Comparison of ENCODE assay signal across 9 cellular contexts in genomic region chr10:99709480-99710229, GRCh38. TPM values are rescaled to one million over a fixed set of nuclear protein-coding genes. Genes with fewer than 3 reads are reported as not detected.
DNase-seq lines count a peak whose midpoint lies in the region; ATAC-seq, FAIRE-seq and TF ChIP-seq lines count a peak whose summit lies in the region.
"Had no signal": no experiment of that assay in that cellular context is flagged by ENCODE, and none has a peak within 500 bp of the region (broad histone marks: within the 10 kb centered on the region; RNA-seq: fewer than 3 reads in every experiment).

No MANE protein-coding gene starts in this region.

- CTCF ChIA-PET in activated CD4-positive, alpha-beta T cell treated with anti-CD3 and anti-CD28 coated beads for 36 hours (lab: Charles Lee): interaction anchor here (0.6 to 1.8 kb wide), 5 partner anchors 23 to 350 kb away, joined by 3 to 5 read pairs (median 4); partner anchors contain the start of genes COX15 and CUTC
- CTCF ChIA-PET in GM12878 (lab: Yijun Ruan, JAX): interaction anchor here (0.5 to 8.7 kb wide), 10 partner anchors 22 to 273 kb away, joined by 3 to 59 read pairs (median 11); partner anchors contain the start of genes COX15 and CUTC

- H3K36me3 Mint-ChIP-seq in activated CD4-positive, alpha-beta T cell treated with anti-CD3 and anti-CD28 coated beads for 36 hours (ENCODE audit: low read depth): peaks cover 18% of the 10 kb centered on the region
- peaks cover 77% of the 10 kb centered on the region for H3K36me3 Mint-ChIP-seq in stimulated activated effector memory CD8-positive, alpha-beta T cell treated with anti-CD3 and anti-CD28 coated beads, Interleukin-12 subunit alpha, Interleukin-12 subunit beta, amount 100 ng/mL, for 72 hours

- H3K9me3 Mint-ChIP-seq in activated CD4-positive, alpha-beta T cell treated with anti-CD3 and anti-CD28 coated beads for 36 hours (ENCODE audit: low read depth): no peaks in the 10 kb centered on the region
- no peaks in the 10 kb centered on the region for H3K9me3 Mint-ChIP-seq in stimulated activated effector memory CD8-positive, alpha-beta T cell treated with anti-CD3 and anti-CD28 coated beads, Interleukin-12 subunit alpha, Interleukin-12 subunit beta, amount 100 ng/mL, for 72 hours

- BruUV-seq in GM12878 (replicated peaks; lab: Mats Ljungman, UMichigan): no TSS peak

- RAD21 ChIA-PET in GM12878 (lab: Charles Lee; ENCODE audit: unreplicated experiment): interaction anchor here (1.2 to 1.9 kb wide), 2 partner anchors 51 to 90 kb away, joined by 6 read pairs; partner anchors contain the start of genes ENTPD7 and SLC25A28

- peaks cover 0 to 25% of the 10 kb centered on the region in 2 experiments for H3K36me3 ChIP-seq in GM12878 (ENCODE audit: control insufficient read depth in 2 of 2, insufficient read depth in 2 of 2, low read length in 1 of 2)

- FAIRE-seq in GM12878 (lab: Jason Lieb, UNC): peak; percentile 35

- no peaks in the 10 kb centered on the region for H3K79me2 ChIP-seq in GM12878 (ENCODE audit: control insufficient read depth, insufficient read depth, low read length)

- peaks cover 15% of the 10 kb centered on the region for H3K4me1 Mint-ChIP-seq in activated CD4-positive, alpha-beta T cell treated with anti-CD3 and anti-CD28 coated beads for 36 hours
- H3K4me1 Mint-ChIP-seq in stimulated activated effector memory CD8-positive, alpha-beta T cell treated with anti-CD3 and anti-CD28 coated beads, Interleukin-12 subunit alpha, Interleukin-12 subunit beta, amount 100 ng/mL, for 72 hours: peaks cover 10% of the 10 kb centered on the region

- 0 out of 2 replicates have a peak, but pooled peaks have one; percentile 13 for TF ChIP-seq RAD21 in GM12878 (IDR thresholded peaks at IDR 0.05; ENCODE audit: insufficient read depth, low read depth, low read length)

- DNase-seq in activated CD4-positive, alpha-beta T cell treated with anti-CD3 and anti-CD28 coated beads for 36 hours: peak; percentile 27
- no peak for DNase-seq in activated CD4-positive, alpha-beta T cell treated with anti-CD3 and anti-CD28 coated beads for 1 hour
- DNase-seq in GM12878 (ENCODE audit: low read depth, low spot score): peak; percentile 32
- no peak for DNase-seq in stimulated activated effector memory CD8-positive, alpha-beta T cell treated with anti-CD3 and anti-CD28 coated beads, Interleukin-12 subunit alpha, Interleukin-12 subunit beta, amount 100 ng/mL, for 72 hours (ENCODE audit: low spot score in 2 of 2)
- DNase-seq in NCI-H2107 treated with DMSO at 0.1 percent for 48 hours (lab: John Stamatoyannopoulos, UW; ENCODE audit: unreplicated experiment): no peak
- DNase-seq in posterior cingulate gyrus: no peak
- no peak for DNase-seq in NCI-H1105 treated with DMSO at 0.1 percent for 48 hours (lab: John Stamatoyannopoulos, UW)

- H3K27me3 Mint-ChIP-seq in activated CD4-positive, alpha-beta T cell treated with anti-CD3 and anti-CD28 coated beads for 36 hours: no peaks in the 10 kb centered on the region

- peak overlapping the region; percentile 66 for H3K27ac Mint-ChIP-seq in activated CD4-positive, alpha-beta T cell treated with anti-CD3 and anti-CD28 coated beads for 36 hours
- H3K27ac Mint-ChIP-seq in stimulated activated effector memory CD8-positive, alpha-beta T cell treated with anti-CD3 and anti-CD28 coated beads, Interleukin-12 subunit alpha, Interleukin-12 subunit beta, amount 100 ng/mL, for 72 hours: peak overlapping the region; percentile 51

- TF ChIP-seq EP300 in GM12878 (IDR thresholded peaks at IDR 0.05; ENCODE audit: borderline replicate concordance in 1 of 2, control insufficient read depth in 1 of 2, low read depth in 2 of 2, low read length in 2 of 2): peak; percentile 41 to 43; a peak in 2 of 4 replicates

- TF ChIP-seq CTCF in GM12878 (IDR thresholded peaks at IDR 0.05 in 2 of 3, conservative IDR thresholded peaks at IDR 0.05 in 1 of 3; ENCODE audit: control insufficient read depth in 2 of 3, extremely low read depth in 1 of 3, insufficient read depth in 1 of 3, low read depth in 3 of 3, low read length in 3 of 3): no peak; a peak in 1 of 6 replicates

- no peak overlapping the region for H3K4me3 ChIP-seq in GM12878
- H3K4me3 ChIP-seq: coronary artery had no signal

- no peak overlapping the region for H3K4me3 Mint-ChIP-seq in activated CD4-positive, alpha-beta T cell treated with anti-CD3 and anti-CD28 coated beads for 36 hours
- peak overlapping the region; percentile 4 for H3K4me3 Mint-ChIP-seq in stimulated activated effector memory CD8-positive, alpha-beta T cell treated with anti-CD3 and anti-CD28 coated beads, Interleukin-12 subunit alpha, Interleukin-12 subunit beta, amount 100 ng/mL, for 72 hours

- POLR2A ChIA-PET in activated CD4-positive, alpha-beta T cell treated with anti-CD3 and anti-CD28 coated beads for 36 hours (lab: Charles Lee): no interaction called here
- POLR2A ChIA-PET in GM12878 (lab: Charles Lee): no interaction called here

- H3K9ac ChIP-seq in GM12878 (ENCODE audit: control insufficient read depth, insufficient read depth, low read length): no peak overlapping the region

- SMC1A ChIA-PET in GM12878 (lab: Charles Lee; ENCODE audit: uncharacterized antibody, unreplicated experiment): interaction anchor here (0.6 to 3.5 kb wide), 11 partner anchors 39 to 274 kb away, joined by 3 to 25 read pairs (median 4); no protein-coding TSS in a partner anchor

- in situ Hi-C loops in GM12878 (cut with MboI): loop anchor here (5.0 kb wide), 2 partner anchors 82 to 277 kb away; partner anchors contain the start of gene GOT1

- H3K27ac ChIP-seq in GM12878 (ENCODE audit: control insufficient read depth, insufficient read depth): peak overlapping the region; percentile 19; the same call in 1 of the 2 replicates
- H3K27ac ChIP-seq: coronary artery had no signal

- no peak for TF ChIP-seq POLR2A in GM12878 (IDR thresholded peaks at IDR 0.05; ENCODE audit: low read depth, low read length)

- no peaks in the 10 kb centered on the region for H4K20me1 ChIP-seq in GM12878 (ENCODE audit: control insufficient read depth, insufficient read depth)

- H3K27me3 ChIP-seq in GM12878 (replicated peaks in 1 of 2; ENCODE audit: control insufficient read depth in 2 of 2, insufficient read depth in 2 of 2, low read length in 1 of 2): no peaks in the 10 kb centered on the region

- ATAC-seq in activated CD4-positive, alpha-beta T cell treated with anti-CD3 and anti-CD28 coated beads for 36 hours: peak; percentile 95
- ATAC-seq in HG03060 (IDR thresholded peaks at IDR 0.05; ENCODE audit: low read depth, unreplicated experiment) (peak; percentile 48), GM12878 (peak; percentile 99)
- peak; percentile 92 for ATAC-seq in stimulated activated effector memory CD8-positive, alpha-beta T cell treated with anti-CD3 and anti-CD28 coated beads, Interleukin-12 subunit alpha, Interleukin-12 subunit beta, amount 100 ng/mL, for 72 hours

- H3K9me3 ChIP-seq in GM12878 (replicated peaks; ENCODE audit: control insufficient read depth, insufficient read depth, low read length): no peaks in the 10 kb centered on the region

- peaks cover 6% of the 10 kb centered on the region; the same call in 1 of the 2 replicates for H3K4me1 ChIP-seq in GM12878 (ENCODE audit: control insufficient read depth, insufficient read depth, low read length)

- H3K4me2 ChIP-seq in GM12878 (ENCODE audit: control insufficient read depth, insufficient read depth): peak overlapping the region; percentile 15; the same call in 1 of the 2 replicates

- intact Hi-C loops in activated CD4-positive, alpha-beta T cell treated with anti-CD3 and anti-CD28 coated beads for 36 hours (cut with DNase I, micrococcal nuclease): loop anchor here (1.0 to 2.0 kb wide), 3 partner anchors 51 to 93 kb away; partner anchors contain the start of genes SLC25A28 (in 2 of the 2) and ENTPD7 (in 1 of the 2)
- intact Hi-C loops in GM12878 (cut with micrococcal nuclease; ENCODE audit: unreplicated experiment): loop anchor here (2.0 kb wide), 2 partner anchors 91 to 153 kb away; no protein-coding TSS in a partner anchor
- intact Hi-C loops in posterior cingulate gyrus (cut with DNase I): loop anchor here (5.0 kb wide), 2 partner anchors 147 to 317 kb away; no protein-coding TSS in a partner anchor

- 9% methylated on average over 4 of the region's 4 CpGs for WGBS in GM12878 (ENCODE audit: insufficient coverage, insufficient replicate concordance, low lambda C conversion rate, missing lambda C conversion rate)

- H2AFZ ChIP-seq in GM12878 (ENCODE audit: control insufficient read depth, low read depth, low read length): no peak overlapping the region

RNA-seq across cellular contexts. Expression of gene COX15, which starts 22.3 kb away (rescaled TPM):
- 10 to 100 TPM; 28.1 to 35.5 TPM for total RNA-seq in activated CD4-positive, alpha-beta T cell treated with anti-CD3 and anti-CD28 coated beads for 36 hours
- total RNA-seq in GM12878 (2013; cell fraction: nucleolus; rRNA removed): 62.4 and 70.0 TPM in 2 replicates
- total RNA-seq in GM12878 (2014; rRNA removed) (36.3 and 37.4 TPM in 2 replicates), GM12878 (2014; rRNA removed; fragmentation: Illumina TruSeq; extraction: Trizol) (30.6 and 32.9 TPM in 2 replicates), GM12878 (2021) (37.8 and 38.9 TPM in 2 replicates)
- 22.4 TPM for polyA plus RNA-seq in GM12878 (2011; ENCODE audit: low read depth)
- polyA plus RNA-seq in GM12878 (2011; rRNA removed) (36.4 and 46.8 TPM in 2 replicates), GM12878 (2014; fragmentation: Illumina TruSeq; extraction: Trizol) (38.1 and 44.7 TPM in 2 replicates), GM12878 (2014; fragmentation: Nextera tagmentation; extraction: Ambion mirVana) (10 to 100 TPM; 46.3 to 50.7 TPM), GM12878 (2014; rRNA removed) (27.1 and 30.2 TPM in 2 replicates), GM12878 (2016; fragmentation: Nextera tagmentation; extraction: Ambion mirVana) (10 to 100 TPM; 38.4 to 42.8 TPM)
- 22.3 and 27.2 TPM in 2 replicates for polyA plus RNA-seq in GM12878 (2011; cell fraction: cytosol; rRNA removed)
- polyA plus RNA-seq in GM12878 (2011; cell fraction: nucleus; rRNA removed): 27.6 and 30.5 TPM in 2 replicates
- polyA plus RNA-seq in GM12878 (2012): 25.7 and 37.7 TPM in 2 replicates
- polyA minus RNA-seq in GM12878 (2011; rRNA and poly(A)+ RNA removed): 20.5 and 25.2 TPM in 2 replicates
- 10.4 and 11.0 TPM in 2 replicates for polyA minus RNA-seq in GM12878 (2011; cell fraction: cytosol; rRNA and poly(A)+ RNA removed)
- polyA minus RNA-seq in GM12878 (2011; cell fraction: nucleus; rRNA and poly(A)+ RNA removed): 8.7 and 13.6 TPM in 2 replicates

RNA-seq across cellular contexts. Expression of gene CUTC, which starts 22.4 kb away (rescaled TPM):
- total RNA-seq in activated CD4-positive, alpha-beta T cell treated with anti-CD3 and anti-CD28 coated beads for 36 hours: 10 to 100 TPM; 24.6 to 35.8 TPM
- total RNA-seq in GM12878 (2013; cell fraction: nucleolus; rRNA removed): 32.9 and 38.9 TPM in 2 replicates
- 23.8 and 28.3 TPM in 2 replicates for total RNA-seq in GM12878 (2014; rRNA removed)
- 34.3 and 36.2 TPM in 2 replicates for total RNA-seq in GM12878 (2014; rRNA removed; fragmentation: Illumina TruSeq; extraction: Trizol)
- total RNA-seq in GM12878 (2021): 25.7 and 26.7 TPM in 2 replicates
- polyA plus RNA-seq in GM12878 (2011; ENCODE audit: low read depth): 21.8 TPM
- 47.7 and 63.2 TPM in 2 replicates for polyA plus RNA-seq in GM12878 (2011; rRNA removed)
- polyA plus RNA-seq in GM12878 (2011; cell fraction: cytosol; rRNA removed): 18.6 and 26.4 TPM in 2 replicates
- 25.8 and 28.8 TPM in 2 replicates for polyA plus RNA-seq in GM12878 (2011; cell fraction: nucleus; rRNA removed)
- polyA plus RNA-seq in GM12878 (2012): 25.5 and 28.0 TPM in 2 replicates
- 34.3 and 42.5 TPM in 2 replicates for polyA plus RNA-seq in GM12878 (2014; fragmentation: Illumina TruSeq; extraction: Trizol)
- 10 to 100 TPM; 64.6 to 71.7 TPM for polyA plus RNA-seq in GM12878 (2014; fragmentation: Nextera tagmentation; extraction: Ambion mirVana)
- polyA plus RNA-seq in GM12878 (2014; rRNA removed): 34.3 and 37.6 TPM in 2 replicates
- polyA plus RNA-seq in GM12878 (2016; fragmentation: Nextera tagmentation; extraction: Ambion mirVana): 10 to 100 TPM; 44.0 to 49.6 TPM
- 27.4 and 30.3 TPM in 2 replicates for polyA minus RNA-seq in GM12878 (2011; rRNA and poly(A)+ RNA removed)
- polyA minus RNA-seq in GM12878 (2011; cell fraction: cytosol; rRNA and poly(A)+ RNA removed): 7.3 and 7.6 TPM in 2 replicates
- 10.5 and 13.6 TPM in 2 replicates for polyA minus RNA-seq in GM12878 (2011; cell fraction: nucleus; rRNA and poly(A)+ RNA removed)

RNA-seq across cellular contexts. Expression of gene ENTPD7, which starts 50.3 kb away (rescaled TPM):
- total RNA-seq in activated CD4-positive, alpha-beta T cell treated with anti-CD3 and anti-CD28 coated beads for 36 hours: 1 to 10 TPM; 2.5 to 2.7 TPM
- 5.8 and 7.1 TPM in 2 replicates for total RNA-seq in GM12878 (2013; cell fraction: nucleolus; rRNA removed)
- total RNA-seq in GM12878 (2014; rRNA removed) (5.7 and 5.9 TPM in 2 replicates), GM12878 (2014; rRNA removed; fragmentation: Illumina TruSeq; extraction: Trizol) (6.1 and 6.4 TPM in 2 replicates), GM12878 (2021) (6.5 and 6.7 TPM in 2 replicates)
- polyA plus RNA-seq in GM12878 (2011; ENCODE audit: low read depth): 1.2 TPM
- polyA plus RNA-seq in GM12878 (2011; rRNA removed) (4.6 and 5.2 TPM in 2 replicates), GM12878 (2014; fragmentation: Illumina TruSeq; extraction: Trizol) (5.1 and 5.2 TPM in 2 replicates), GM12878 (2014; fragmentation: Nextera tagmentation; extraction: Ambion mirVana) (under 1 TPM; 0.73 to 0.90 TPM), GM12878 (2014; rRNA removed) (2.9 and 4.1 TPM in 2 replicates), GM12878 (2016; fragmentation: Nextera tagmentation; extraction: Ambion mirVana) (1 to 10 TPM; 5.2 TPM)
- 4.0 and 4.4 TPM in 2 replicates for polyA plus RNA-seq in GM12878 (2011; cell fraction: cytosol; rRNA removed)
- polyA plus RNA-seq in GM12878 (2011; cell fraction: nucleus; rRNA removed): 2.0 and 2.3 TPM in 2 replicates
- 1.5 and 1.6 TPM in 2 replicates for polyA plus RNA-seq in GM12878 (2012)
- 11.4 and 12.7 TPM in 2 replicates for polyA minus RNA-seq in GM12878 (2011; rRNA and poly(A)+ RNA removed)
- 4.1 and 5.0 TPM in 2 replicates for polyA minus RNA-seq in GM12878 (2011; cell fraction: cytosol; rRNA and poly(A)+ RNA removed)
- polyA minus RNA-seq in GM12878 (2011; cell fraction: nucleus; rRNA and poly(A)+ RNA removed): 3.0 and 5.5 TPM in 2 replicates

Comparison
In these comparisons a context has a peak if more than half of its experiments do, and no peak if none do; other contexts are left out.
1. DNase-seq: peak in activated CD4-positive, alpha-beta T cell treated with anti-CD3 and anti-CD28 coated beads for 36 hours (single experiment) and GM12878 (single experiment); none in activated CD4-positive, alpha-beta T cell treated with anti-CD3 and anti-CD28 coated beads for 1 hour (single experiment), stimulated activated effector memory CD8-positive, alpha-beta T cell treated with anti-CD3 and anti-CD28 coated beads, Interleukin-12 subunit alpha, Interleukin-12 subunit beta, amount 100 ng/mL, for 72 hours (0 of 2), NCI-H2107 treated with DMSO at 0.1 percent for 48 hours (single experiment), posterior cingulate gyrus (0 of 10) and NCI-H1105 treated with DMSO at 0.1 percent for 48 hours (single experiment).
2. ATAC-seq: peak in every context shown above with its lines; median percentile 99 in GM12878; 95 in activated CD4-positive, alpha-beta T cell treated with anti-CD3 and anti-CD28 coated beads for 36 hours; 92 in stimulated activated effector memory CD8-positive, alpha-beta T cell treated with anti-CD3 and anti-CD28 coated beads, Interleukin-12 subunit alpha, Interleukin-12 subunit beta, amount 100 ng/mL, for 72 hours; 48 in HG03060.